Comparison of ENCODE assay signal across 25 cellular contexts in the genomic region with DNA sequence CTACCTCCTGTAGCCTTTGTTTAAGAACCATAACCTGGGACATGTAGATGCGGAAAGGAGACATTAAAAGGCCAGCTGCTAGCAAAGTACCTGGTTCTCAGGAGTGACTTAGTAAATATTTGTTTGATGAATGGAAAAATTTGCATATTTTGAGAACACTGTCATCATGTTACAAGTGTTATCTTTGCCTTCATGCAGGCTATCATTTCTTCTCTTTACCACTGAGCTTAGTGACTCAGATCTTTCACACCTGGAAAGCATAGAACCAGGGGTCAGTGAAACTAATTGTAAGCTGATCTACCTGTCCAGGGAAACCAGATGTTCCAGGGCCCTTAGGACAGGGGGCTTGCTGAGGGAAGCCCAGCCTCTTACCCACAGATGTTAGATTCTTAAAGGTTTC. TPM values are rescaled to one million over a fixed set of nuclear protein-coding genes. Genes with fewer than 3 reads are reported as not detected.
DNase-seq lines count a peak whose midpoint lies in the region; ATAC-seq and TF ChIP-seq lines count a peak whose summit lies in the region.
"Had no signal": no experiment of that assay in that cellular context is flagged by ENCODE, and none has a peak within 500 bp of the region (broad histone marks: within the 10 kb centered on the region; RNA-seq: fewer than 3 reads in every experiment).

No MANE protein-coding gene starts in this region.

- intact Hi-C loops in activated CD4-positive, alpha-beta memory T cell treated with anti-CD3 and anti-CD28 coated beads for 36 hours (cut with micrococcal nuclease): no loop called here
- intact Hi-C loops in vagina (cut with DNase I): no loop called here

- H3K27ac Mint-ChIP-seq in activated CD4-positive, alpha-beta memory T cell treated with anti-CD3 and anti-CD28 coated beads for 36 hours: no peak overlapping the region
- H3K27ac Mint-ChIP-seq: CD4-positive, alpha-beta T cell had no signal

- DNase-seq in COLO668 (lab: John Stamatoyannopoulos, UW; ENCODE audit: unreplicated experiment) (peak; percentile 36), DMS53 (lab: John Stamatoyannopoulos, UW) (peak; percentile 93), RWPE2 (ENCODE audit: low spot score) (no peak), epithelial cell of prostate (ENCODE audit: low read depth, low spot score) (no peak), vagina (ENCODE audit: extremely low spot score in 2 of 2) (no peak)
- no peak for DNase-seq in activated CD4-positive, alpha-beta T cell treated with anti-CD3 and anti-CD28 coated beads for 48 hours
- DNase-seq in activated CD4-positive, alpha-beta memory T cell treated with anti-CD3 and anti-CD28 coated beads for 36 hours: no peak
- DNase-seq: AML-193; CD4-positive, alpha-beta T cell; COR-L47; MG63; NCI-H1417; NCI-H187; NCI-H2081 treated with DMSO at 0.1 percent for 48 hours; NCI-H2171; NCI-H446; NCI-H524 treated with DMSO at 0.1 percent for 48 hours; RPMI8226; SHP77 treated with DMSO at 0.1 percent for 48 hours; T-helper 1 cell had no signal

- H3K27me3 ChIP-seq in RWPE2 (ENCODE audit: insufficient read depth, poor library complexity, severe bottlenecking) (no peaks in the 10 kb centered on the region), vagina (no peaks in the 10 kb centered on the region)
- H3K27me3 ChIP-seq: BLaER1 treated with 17β-estradiol and CSF1 and Interleukin-3, amounts not matched to agents 10 nM and 100 nM; MG63 had no signal

- CTCF ChIA-PET in activated CD4-positive, alpha-beta memory T cell treated with anti-CD3 and anti-CD28 coated beads for 36 hours (lab: Charles Lee): interaction anchor here (0.6 to 1.6 kb wide), 2 partner anchors 10 to 22 kb away, joined by 3 to 12 read pairs; no protein-coding TSS in a partner anchor

- peak overlapping the region; percentile 95 for H3K27ac ChIP-seq in RWPE2 (ENCODE audit: poor library complexity, severe bottlenecking)
- H3K27ac ChIP-seq in epithelial cell of prostate: peak overlapping the region; percentile 97
- H3K27ac ChIP-seq in vagina: no peak overlapping the region
- H3K27ac ChIP-seq: A549; BLaER1 treated with 17β-estradiol and CSF1 and Interleukin-3, amounts not matched to agents 10 nM and 100 nM; PC-9 had no signal

- no peak overlapping the region for H3K4me3 ChIP-seq in RWPE2 (ENCODE audit: severe bottlenecking)
- no peak overlapping the region for H3K4me3 ChIP-seq in vagina
- H3K4me3 ChIP-seq: A549; BLaER1 treated with 17β-estradiol and CSF1 and Interleukin-3, amounts not matched to agents 10 nM and 100 nM; K562; MG63; PC-9 had no signal

- no peak for TF ChIP-seq POLR2A in vagina (IDR thresholded peaks at IDR 0.05)

- ATAC-seq in RWPE2 (ENCODE audit: low read depth): no peak
- ATAC-seq: A549, K562 had no signal

- no peak for TF ChIP-seq CTCF in RWPE2 (IDR thresholded peaks at IDR 0.05; ENCODE audit: poor library complexity, severe bottlenecking)
- no peak for TF ChIP-seq CTCF in vagina (IDR thresholded peaks at IDR 0.05)

- H3K9me3 Mint-ChIP-seq in activated CD4-positive, alpha-beta memory T cell treated with anti-CD3 and anti-CD28 coated beads for 36 hours: no peaks in the 10 kb centered on the region
- H3K9me3 Mint-ChIP-seq: CD4-positive, alpha-beta T cell had no signal

- no peak overlapping the region for H3K4me3 Mint-ChIP-seq in activated CD4-positive, alpha-beta memory T cell treated with anti-CD3 and anti-CD28 coated beads for 36 hours
- H3K4me3 Mint-ChIP-seq: CD4-positive, alpha-beta T cell had no signal

- POLR2A ChIA-PET in activated CD4-positive, alpha-beta memory T cell treated with anti-CD3 and anti-CD28 coated beads for 36 hours (lab: Charles Lee): no interaction called here

- peaks cover 41% of the 10 kb centered on the region for H3K4me1 ChIP-seq in RWPE2 (ENCODE audit: insufficient read depth, poor library complexity, severe bottlenecking)
- no peaks in the 10 kb centered on the region for H3K4me1 ChIP-seq in vagina

- peaks cover 9% of the 10 kb centered on the region for H3K27me3 Mint-ChIP-seq in activated CD4-positive, alpha-beta memory T cell treated with anti-CD3 and anti-CD28 coated beads for 36 hours

- peaks cover 6% of the 10 kb centered on the region for H3K4me1 Mint-ChIP-seq in activated CD4-positive, alpha-beta memory T cell treated with anti-CD3 and anti-CD28 coated beads for 36 hours (ENCODE audit: low read depth)

- H3K9me3 ChIP-seq in RWPE2 (ENCODE audit: severe bottlenecking) (no peaks in the 10 kb centered on the region), vagina (no peaks in the 10 kb centered on the region)
- H3K9me3 ChIP-seq: A549, MG63 had no signal

- H3K36me3 ChIP-seq in RWPE2 (ENCODE audit: low read depth): peaks cover 57% of the 10 kb centered on the region
- H3K36me3 ChIP-seq in vagina: no peaks in the 10 kb centered on the region
- H3K36me3 ChIP-seq: BLaER1 treated with 17β-estradiol and CSF1 and Interleukin-3, amounts not matched to agents 10 nM and 100 nM; MG63 had no signal

- H3K36me3 Mint-ChIP-seq in activated CD4-positive, alpha-beta memory T cell treated with anti-CD3 and anti-CD28 coated beads for 36 hours: no peaks in the 10 kb centered on the region

RNA-seq across cellular contexts. Expression of a gene that starts 5.4 kb away (rescaled TPM):
- not detected for total RNA-seq in activated CD4-positive, alpha-beta memory T cell treated with anti-CD3 and anti-CD28 coated beads for 36 hours
- 3.7 TPM for total RNA-seq in vagina
- total RNA-seq: CD4-positive, alpha-beta T cell; LHCN-M2 had no signal

RNA-seq across cellular contexts. Expression of a gene that starts 18.7 kb away (rescaled TPM):
- total RNA-seq in activated CD4-positive, alpha-beta memory T cell treated with anti-CD3 and anti-CD28 coated beads for 36 hours: not detected
- not detected for total RNA-seq in vagina
- total RNA-seq: CD4-positive, alpha-beta T cell; K562; LHCN-M2; PC-9 had no signal

RNA-seq across cellular contexts. Expression of a gene that starts 42.6 kb away (rescaled TPM):
- total RNA-seq in activated CD4-positive, alpha-beta memory T cell treated with anti-CD3 and anti-CD28 coated beads for 36 hours: 10 to 100 TPM; 21.1 to 23.5 TPM
- total RNA-seq in vagina: 58.4 TPM

RNA-seq across cellular contexts. Expression of a gene that starts 47.7 kb away (rescaled TPM):
- 100 to 1,000 TPM; 256 to 270 TPM for total RNA-seq in activated CD4-positive, alpha-beta memory T cell treated with anti-CD3 and anti-CD28 coated beads for 36 hours
- 133 TPM for total RNA-seq in vagina

Comparison
In these comparisons a context has a peak if more than half of its experiments do, and no peak if none do; other contexts are left out.
1. DNase-seq: peak in COLO668 (single experiment) and DMS53 (single experiment); none in RWPE2 (single experiment), epithelial cell of prostate (single experiment), activated CD4-positive, alpha-beta T cell treated with anti-CD3 and anti-CD28 coated beads for 48 hours (single experiment), activated CD4-positive, alpha-beta memory T cell treated with anti-CD3 and anti-CD28 coated beads for 36 hours (single experiment) and vagina (0 of 2).